ENCODE assay signal across 6 cellular contexts in genomic region chr2:194511070-194511469, GRCh38.
DNase-seq lines count a peak whose midpoint lies in the region; ATAC-seq, FAIRE-seq and TF ChIP-seq lines count a peak whose summit lies in the region.
"Not testable (repeated sequence)": the region's sequence is repeated elsewhere in the genome, so short reads cannot be mapped to it uniquely, and the experiment has no call there.

No MANE protein-coding gene starts in this region.

- DNase-seq in Daoy (ENCODE audit: low read depth) (peak; percentile 2), HT1080 (ENCODE audit: low read depth) (peak; percentile 27), adipocyte (ENCODE audit: low read depth) (peak; percentile 6), MCF 10A (ENCODE audit: unreplicated experiment) (peak; percentile 20)
- not testable (repeated sequence) for DNase-seq in PC-3

- not testable (repeated sequence) for TF ChIP-seq CTCF in PC-3 (conservative IDR thresholded peaks at IDR 0.05; ENCODE audit: low read depth, low read length); MCF 10A (IDR thresholded peaks at IDR 0.05; ENCODE audit: unreplicated experiment)

- not testable (repeated sequence) for H2AFZ ChIP-seq in PC-3 (ENCODE audit: low read length)

- not testable (repeated sequence) for H3F3A ChIP-seq in PC-3 (ENCODE audit: low read length, unreplicated experiment)

- not testable (repeated sequence) for H3K9me3 Mint-ChIP-seq in MCF 10A (ENCODE audit: unreplicated experiment)

- H3K4me1 ChIP-seq in PC-3 (ENCODE audit: insufficient read depth, low read length); adipocyte (ENCODE audit: control insufficient read depth, insufficient read depth, low read length): not testable (repeated sequence)

- H3K4me3 ChIP-seq in PC-3 (ENCODE audit: low read length); adipocyte (ENCODE audit: low read length): not testable (repeated sequence)

- H3K9ac ChIP-seq in PC-3 (ENCODE audit: low read length); adipocyte (ENCODE audit: low read length): not testable (repeated sequence)

- peak; percentile 89 for ATAC-seq in PC-3

- POLR2A ChIA-PET in PC-3 (lab: Charles Lee; ENCODE audit: unreplicated experiment): interaction anchor here (0.6 kb wide), 1 partner anchor 219 kb away, joined by 14 read pairs; no protein-coding TSS in a partner anchor
- POLR2A ChIA-PET in MCF 10A (lab: Yijun Ruan, JAX): not testable (repeated sequence)

- not testable (repeated sequence) for H3K27ac Mint-ChIP-seq in MCF 10A (ENCODE audit: low read depth, unreplicated experiment)

- not testable (repeated sequence) for H3K36me3 ChIP-seq in PC-3 (ENCODE audit: low read depth, low read length); adipocyte (ENCODE audit: control insufficient read depth, insufficient read depth, low read length, severe bottlenecking)

- H3K79me2 ChIP-seq in PC-3 (ENCODE audit: low read length): not testable (repeated sequence)

- H3K4me2 ChIP-seq in PC-3 (ENCODE audit: low read length): not testable (repeated sequence)

- not testable (repeated sequence) for H3K36me3 Mint-ChIP-seq in MCF 10A (ENCODE audit: insufficient read depth, unreplicated experiment)

- not testable (repeated sequence) for H3K9me3 ChIP-seq in PC-3 (ENCODE audit: low read length); adipocyte (ENCODE audit: control insufficient read depth, low read length)

- not testable (repeated sequence) for H3K4me3 Mint-ChIP-seq in MCF 10A (ENCODE audit: unreplicated experiment)

- intact Hi-C loops in PC-3 (cut with micrococcal nuclease); MCF 10A (cut with micrococcal nuclease): not testable (repeated sequence)

- not testable (repeated sequence) for H4K20me1 ChIP-seq in PC-3 (ENCODE audit: low read length)

- peak; percentile 94 for FAIRE-seq in islet of Langerhans (lab: Jason Lieb, UNC)

- H3K27ac ChIP-seq in PC-3 (ENCODE audit: low read length): not testable (repeated sequence)

- H3K9me2 ChIP-seq in PC-3 (replicated peaks; ENCODE audit: low read length): not testable (repeated sequence)

- CTCF ChIA-PET in PC-3 (lab: Charles Lee); MCF 10A (lab: Yijun Ruan, JAX): not testable (repeated sequence)

- not testable (repeated sequence) for H3K27me3 ChIP-seq in PC-3 (ENCODE audit: low read length); adipocyte (replicated peaks; ENCODE audit: control insufficient read depth, insufficient read depth, low read length)

- BruUV-seq in PC-3 (replicated peaks; lab: Mats Ljungman, UMichigan); MCF 10A (replicated peaks; lab: Mats Ljungman, UMichigan): not testable (repeated sequence)

- not testable (repeated sequence) for H3K4me1 Mint-ChIP-seq in MCF 10A (ENCODE audit: insufficient read depth, unreplicated experiment)

- not testable (repeated sequence) for H3K27me3 Mint-ChIP-seq in MCF 10A (ENCODE audit: insufficient read depth, unreplicated experiment)
